In the genomic region with DNA sequence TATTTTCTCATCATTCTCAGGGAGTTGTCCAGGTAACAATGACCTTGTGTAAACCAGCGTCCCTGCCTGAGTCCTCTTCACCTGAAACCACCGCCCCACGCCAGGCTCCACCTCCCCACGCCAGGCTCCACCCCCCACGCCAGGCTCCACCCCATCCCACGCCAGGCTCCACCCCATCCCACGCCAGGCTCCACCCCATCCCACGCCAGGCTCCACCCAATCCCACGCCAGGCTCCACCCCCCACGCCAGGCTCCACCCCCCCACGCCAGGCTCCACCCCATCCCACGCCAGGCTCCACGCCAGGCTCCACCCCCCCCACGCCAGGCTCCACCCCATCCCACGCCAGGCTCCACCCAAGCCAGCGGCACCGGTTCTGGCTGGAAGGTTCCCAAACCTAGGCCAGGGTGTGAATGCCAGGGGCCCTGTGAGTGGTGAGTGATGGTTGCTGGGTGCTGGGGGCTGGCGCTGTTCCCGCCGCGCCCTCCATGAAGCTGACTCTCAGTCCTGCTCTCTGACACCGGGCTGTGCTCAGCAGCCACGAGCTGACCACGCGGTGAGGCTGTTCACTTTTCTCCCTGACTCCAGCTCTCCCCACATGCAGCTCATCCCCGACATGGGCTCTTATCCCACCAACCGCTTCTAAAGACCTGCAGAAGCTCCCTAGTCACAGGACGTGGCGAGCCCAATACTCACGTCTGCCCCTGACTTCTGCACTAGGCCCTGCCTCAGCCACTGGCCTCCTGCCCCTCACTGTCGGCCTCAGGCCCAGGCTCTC, we compare ENCODE assay signal across 23 cellular contexts.
"Had no signal": no experiment of that assay in that cellular context is flagged by ENCODE, and none has a peak within 500 bp of the region (broad histone marks: within the 10 kb centered on the region; RNA-seq: fewer than 3 reads in every experiment).

No MANE protein-coding gene starts in this region.

- H3K4me1 ChIP-seq: body of pancreas, colonic mucosa, esophagus squamous epithelium, pancreas, psoas muscle, transverse colon had no signal

- FAIRE-seq: endometrium, frontal cortex, islet of Langerhans, pancreas, TTC549, urothelium cell line had no signal

- DNase-seq: activated CD4-positive, alpha-beta T cell treated with anti-CD3 and anti-CD28 coated beads for 4 hours; activated CD4-positive, alpha-beta T cell treated with anti-CD3 and anti-CD28 coated beads, Interleukin-2, amount 50 U/mL, for 4 hours; activated CD8-positive, alpha-beta memory T cell treated with anti-CD3 and anti-CD28 coated beads, Interleukin-2, amount 50 U/mL, for 4 hours; activated T-cell treated with anti-CD3 and anti-CD28 coated beads, Interleukin-2, amount 50 U/mL, for 1 hour; cerebellar nuclear complex; colonic mucosa; effector CD8-positive, alpha-beta T cell; esophagus squamous epithelium; left ventricle myocardium superior; mammary epithelial cell; pancreas; stimulated activated naive CD4-positive, alpha-beta T cell; T-helper 9 cell; transverse colon had no signal

- ATAC-seq: body of pancreas, left ventricle myocardium superior, pancreas, psoas muscle had no signal

- H3K36me3 ChIP-seq: colonic mucosa, esophagus squamous epithelium, pancreas, transverse colon had no signal

- H3K27ac ChIP-seq: body of pancreas, colonic mucosa, epithelial cell of prostate, esophagus squamous epithelium, pancreas, psoas muscle, transverse colon, VCaP had no signal

- H3K27me3 ChIP-seq: body of pancreas, colonic mucosa, esophagus squamous epithelium, pancreas, transverse colon had no signal

- H3K9me3 ChIP-seq: body of pancreas, colonic mucosa, esophagus squamous epithelium, pancreas, psoas muscle, transverse colon had no signal

- H3K4me3 ChIP-seq: body of pancreas, colonic mucosa, esophagus squamous epithelium, pancreas, psoas muscle, transverse colon had no signal
